ENCODE assay signal across 26 cellular contexts in the genomic region with DNA sequence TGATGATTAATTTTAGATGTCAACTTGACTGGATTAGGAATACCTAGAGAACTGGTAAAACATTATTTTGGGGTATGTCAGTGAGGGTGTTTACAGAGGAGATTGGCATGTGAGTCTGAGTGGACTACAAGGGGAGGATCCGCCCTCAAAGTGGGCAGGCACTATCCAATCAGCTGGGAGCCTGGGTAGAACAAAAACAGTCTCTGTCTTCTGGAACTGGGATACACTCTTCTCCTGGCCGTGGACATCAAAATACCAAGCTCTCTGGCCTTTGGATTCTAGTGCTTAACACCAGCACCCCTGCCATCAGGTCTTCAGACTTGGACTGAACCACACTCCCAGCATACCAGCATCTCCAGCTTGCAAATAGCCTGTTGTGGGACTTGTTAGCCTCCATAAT. TPM values are rescaled to one million over a fixed set of nuclear protein-coding genes. Genes with fewer than 3 reads are reported as not detected.
DNase-seq lines count a peak whose midpoint lies in the region; ATAC-seq, FAIRE-seq and TF ChIP-seq lines count a peak whose summit lies in the region.
"Had no signal": no experiment of that assay in that cellular context is flagged by ENCODE, and none has a peak within 500 bp of the region (broad histone marks: within the 10 kb centered on the region; RNA-seq: fewer than 3 reads in every experiment).

No MANE protein-coding gene starts in this region.

- POLR2A ChIA-PET in SK-N-SH (lab: Yijun Ruan, JAX), result no interaction called here

- H3F3A ChIP-seq in SK-N-SH (replicated peaks; ENCODE audit: insufficient read depth), result peaks cover 15% of the 10 kb centered on the region

- FAIRE-seq in RCC 7860 (lab: Jason Lieb, UNC), result no peak
- FAIRE-seq: colon, GM12892, GM19239 had no signal

- DNase-seq in SK-N-SH (peak; percentile 15), anterior cingulate cortex (lab: John Stamatoyannopoulos, UW) (peak in 51 of 58 donors; percentile 1 to 86 (median 37)), inferior parietal cortex (ENCODE audit: extremely low spot score) (peak; percentile 76), superior temporal gyrus (ENCODE audit: extremely low spot score) (peak; percentile 94), SKM-1 (lab: John Stamatoyannopoulos, UW; ENCODE audit: unreplicated experiment) (no peak), NCI-H2081 (lab: John Stamatoyannopoulos, UW) (no peak), RCC 7860 (ENCODE audit: low spot score) (no peak)
- DNase-seq: 8988T; COR-L47; DND-41; GM23248; left lung; NCI-H1092; NCI-H2029 treated with DMSO at 0.1 percent for 48 hours; OCI-M1; Right ventricle myocardium superior; stimulated activated CD4-positive, alpha-beta T cell treated with anti-CD3 and anti-CD28 coated beads, Interleukin-4, amount 100 ng/mL, for 1 hour; stimulated activated naive CD4-positive, alpha-beta T cell; T-cell; transverse colon had no signal

- H3K27ac ChIP-seq in SK-N-SH (ENCODE audit: low read depth in 2 of 2, low read length in 1 of 2), result no peak overlapping the region
- H3K27ac ChIP-seq: esophagus muscularis mucosa, GM23248, left lung, transverse colon had no signal

- no peak for TF ChIP-seq RAD21 in SK-N-SH (IDR thresholded peaks at IDR 0.05; ENCODE audit: low read length)

- no peak overlapping the region for H3K4me2 ChIP-seq in SK-N-SH

- CTCF ChIA-PET in SK-N-SH (lab: Yijun Ruan, JAX), result interaction anchor here (1.0 to 1.8 kb wide), 2 partner anchors 451 to 1046 kb away, joined by 4 to 5 read pairs; no protein-coding TSS in a partner anchor

- H3K4me3 ChIP-seq in SK-N-SH (ENCODE audit: low read depth in 2 of 2, low read length in 1 of 2), result no peak overlapping the region
- H3K4me3 ChIP-seq: esophagus muscularis mucosa, GM23248, left lung, transverse colon had no signal

- no peak for TF ChIP-seq CTCF in SK-N-SH (IDR thresholded peaks at IDR 0.05)

- H3K9me2 ChIP-seq in SK-N-SH, result no peaks in the 10 kb centered on the region

- no peak for TF ChIP-seq EP300 in SK-N-SH (IDR thresholded peaks at IDR 0.05; ENCODE audit: borderline replicate concordance in 1 of 2, low read depth in 1 of 2, low read length in 1 of 2)

- H3K9ac ChIP-seq in SK-N-SH, result no peak overlapping the region
- H3K9ac ChIP-seq: GM23248 had no signal

- peaks cover 6% of the 10 kb centered on the region for H3K79me2 ChIP-seq in SK-N-SH (ENCODE audit: insufficient read depth)

- no peak overlapping the region for H2AFZ ChIP-seq in SK-N-SH (ENCODE audit: low read depth)
- H2AFZ ChIP-seq: GM23248 had no signal

- WGBS in SK-N-SH (ENCODE audit: low lambda C conversion rate), result 82% methylated on average over 2 of the region's 2 CpGs

- H3K9me3 ChIP-seq in SK-N-SH, result no peaks in the 10 kb centered on the region
- H3K9me3 ChIP-seq: esophagus muscularis mucosa, left lung, transverse colon had no signal

- ATAC-seq in SK-N-SH treated with all-trans-retinoic acid at 6 μM for 48 hours, result no peak
- ATAC-seq: activated naive CD4-positive, alpha-beta T cell treated with anti-CD3 and anti-CD28 coated beads, Interleukin-2, amount 50 U/mL, for 72 hours; left lung; T-cell had no signal

- H3K27me3 ChIP-seq in SK-N-SH (ENCODE audit: insufficient read depth), result no peaks in the 10 kb centered on the region
- H3K27me3 ChIP-seq: esophagus muscularis mucosa, left lung, transverse colon had no signal

- no peaks in the 10 kb centered on the region for H3K36me3 ChIP-seq in SK-N-SH (replicated peaks in 1 of 2; ENCODE audit: control insufficient read depth in 1 of 2, insufficient read depth in 2 of 2, low read length in 1 of 2)
- H3K36me3 ChIP-seq: esophagus muscularis mucosa, left lung, transverse colon had no signal

- H4K20me1 ChIP-seq in SK-N-SH (ENCODE audit: insufficient read depth), result no peaks in the 10 kb centered on the region

- H3K4me1 ChIP-seq in SK-N-SH (ENCODE audit: control insufficient read depth in 1 of 2, insufficient read depth in 2 of 2, low read depth in 1 of 2, low read length in 1 of 2), result no peaks in the 10 kb centered on the region; a peak in 1 of 4 replicates

TF ChIP-seq in SK-N-SH, 30 proteins besides CTCF, POLR2A, EP300 and RAD21 (continues in another document):
- TF ChIP-seq TEAD4 (IDR thresholded peaks at IDR 0.05; ENCODE audit: borderline replicate concordance, insufficient read depth) (no peak), SIN3A (IDR thresholded peaks at IDR 0.05; ENCODE audit: borderline replicate concordance, low read depth, low read length) (no peak), CHD2 (IDR thresholded peaks at IDR 0.05; ENCODE audit: low read length, partially characterized antibody) (no peak), TAF1 (IDR thresholded peaks at IDR 0.05; ENCODE audit: borderline replicate concordance, low read depth, low read length) (no peak), EZH2phosphoT487 (IDR thresholded peaks at IDR 0.05; ENCODE audit: borderline replicate concordance, low read depth) (no peak), POLR2AphosphoS5 (IDR thresholded peaks at IDR 0.05; ENCODE audit: low read depth, low read length) (no peak), RFX5 (IDR thresholded peaks at IDR 0.05; ENCODE audit: low read length) (no peak), YY1 (IDR thresholded peaks at IDR 0.05; ENCODE audit: low read depth) (no peak), NFIC (IDR thresholded peaks at IDR 0.05; ENCODE audit: borderline replicate concordance) (no peak), ELF1 (IDR thresholded peaks at IDR 0.05) (no peak), RXRA (IDR thresholded peaks at IDR 0.05; ENCODE audit: borderline replicate concordance, low read depth) (no peak)
- TF ChIP-seq, protein P1, sequence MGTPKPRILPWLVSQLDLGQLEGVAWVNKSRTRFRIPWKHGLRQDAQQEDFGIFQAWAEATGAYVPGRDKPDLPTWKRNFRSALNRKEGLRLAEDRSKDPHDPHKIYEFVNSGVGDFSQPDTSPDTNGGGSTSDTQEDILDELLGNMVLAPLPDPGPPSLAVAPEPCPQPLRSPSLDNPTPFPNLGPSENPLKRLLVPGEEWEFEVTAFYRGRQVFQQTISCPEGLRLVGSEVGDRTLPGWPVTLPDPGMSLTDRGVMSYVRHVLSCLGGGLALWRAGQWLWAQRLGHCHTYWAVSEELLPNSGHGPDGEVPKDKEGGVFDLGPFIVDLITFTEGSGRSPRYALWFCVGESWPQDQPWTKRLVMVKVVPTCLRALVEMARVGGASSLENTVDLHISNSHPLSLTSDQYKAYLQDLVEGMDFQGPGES (IDR thresholded peaks at IDR 0.05; ENCODE audit: low read depth, low read length), result no peak
- TF ChIP-seq, protein P2, sequence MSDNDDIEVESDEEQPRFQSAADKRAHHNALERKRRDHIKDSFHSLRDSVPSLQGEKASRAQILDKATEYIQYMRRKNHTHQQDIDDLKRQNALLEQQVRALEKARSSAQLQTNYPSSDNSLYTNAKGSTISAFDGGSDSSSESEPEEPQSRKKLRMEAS (IDR thresholded peaks at IDR 0.05; ENCODE audit: low read depth), result no peak

TF ChIP-seq in SK-N-SH treated with all-trans-retinoic acid at 6 μM for 48 hours, 23 proteins besides CTCF, POLR2A, EP300 and RAD21 (continues in another document):
- TF ChIP-seq RARB (CRISPR knock-in tag; IDR thresholded peaks at IDR 0.05) (no peak), ARNTL (CRISPR knock-in tag; IDR thresholded peaks at IDR 0.05; ENCODE audit: borderline replicate concordance, low read depth) (no peak), ESRRG (CRISPR knock-in tag; IDR thresholded peaks at IDR 0.05) (no peak), ZFP30 (CRISPR knock-in tag; IDR thresholded peaks at IDR 0.05) (no peak), ZNF565 (CRISPR knock-in tag; conservative IDR thresholded peaks at IDR 0.05; ENCODE audit: low read depth) (no peak), ZFP3 (CRISPR knock-in tag; IDR thresholded peaks at IDR 0.05) (no peak), PPARA (CRISPR knock-in tag; IDR thresholded peaks at IDR 0.05; ENCODE audit: borderline replicate concordance) (no peak), TCF4 (CRISPR knock-in tag; IDR thresholded peaks at IDR 0.05; ENCODE audit: borderline replicate concordance) (no peak), ZNF8 (CRISPR knock-in tag; IDR thresholded peaks at IDR 0.05) (no peak), ISL1 (CRISPR knock-in tag; IDR thresholded peaks at IDR 0.05) (no peak), SNAI2 (CRISPR knock-in tag; IDR thresholded peaks at IDR 0.05) (no peak), OSR1 (CRISPR knock-in tag; IDR thresholded peaks at IDR 0.05) (no peak), ZC3H10 (CRISPR knock-in tag; IDR thresholded peaks at IDR 0.05) (no peak)
- TF ChIP-seq, protein P3, sequence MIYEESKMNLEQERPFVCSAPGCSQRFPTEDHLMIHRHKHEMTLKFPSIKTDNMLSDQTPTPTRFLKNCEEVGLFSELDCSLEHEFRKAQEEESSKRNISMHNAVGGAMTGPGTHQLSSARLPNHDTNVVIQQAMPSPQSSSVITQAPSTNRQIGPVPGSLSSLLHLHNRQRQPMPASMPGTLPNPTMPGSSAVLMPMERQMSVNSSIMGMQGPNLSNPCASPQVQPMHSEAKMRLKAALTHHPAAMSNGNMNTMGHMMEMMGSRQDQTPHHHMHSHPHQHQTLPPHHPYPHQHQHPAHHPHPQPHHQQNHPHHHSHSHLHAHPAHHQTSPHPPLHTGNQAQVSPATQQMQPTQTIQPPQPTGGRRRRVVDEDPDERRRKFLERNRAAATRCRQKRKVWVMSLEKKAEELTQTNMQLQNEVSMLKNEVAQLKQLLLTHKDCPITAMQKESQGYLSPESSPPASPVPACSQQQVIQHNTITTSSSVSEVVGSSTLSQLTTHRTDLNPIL (CRISPR knock-in tag; IDR thresholded peaks at IDR 0.05; ENCODE audit: low read depth), result no peak
- TF ChIP-seq, protein P4, sequence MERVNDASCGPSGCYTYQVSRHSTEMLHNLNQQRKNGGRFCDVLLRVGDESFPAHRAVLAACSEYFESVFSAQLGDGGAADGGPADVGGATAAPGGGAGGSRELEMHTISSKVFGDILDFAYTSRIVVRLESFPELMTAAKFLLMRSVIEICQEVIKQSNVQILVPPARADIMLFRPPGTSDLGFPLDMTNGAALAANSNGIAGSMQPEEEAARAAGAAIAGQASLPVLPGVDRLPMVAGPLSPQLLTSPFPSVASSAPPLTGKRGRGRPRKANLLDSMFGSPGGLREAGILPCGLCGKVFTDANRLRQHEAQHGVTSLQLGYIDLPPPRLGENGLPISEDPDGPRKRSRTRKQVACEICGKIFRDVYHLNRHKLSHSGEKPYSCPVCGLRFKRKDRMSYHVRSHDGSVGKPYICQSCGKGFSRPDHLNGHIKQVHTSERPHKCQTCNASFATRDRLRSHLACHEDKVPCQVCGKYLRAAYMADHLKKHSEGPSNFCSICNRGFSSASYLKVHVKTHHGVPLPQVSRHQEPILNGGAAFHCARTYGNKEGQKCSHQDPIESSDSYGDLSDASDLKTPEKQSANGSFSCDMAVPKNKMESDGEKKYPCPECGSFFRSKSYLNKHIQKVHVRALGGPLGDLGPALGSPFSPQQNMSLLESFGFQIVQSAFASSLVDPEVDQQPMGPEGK (CRISPR knock-in tag; IDR thresholded peaks at IDR 0.05; ENCODE audit: borderline replicate concordance), result no peak

RNA-seq across cellular contexts. Expression of a gene that starts 4.4 kb away (rescaled TPM):
- 26.1 and 32.3 TPM in 2 replicates for polyA plus RNA-seq in SK-N-SH (2012; rRNA removed)
- 29.8 and 33.2 TPM in 2 replicates for polyA plus RNA-seq in SK-N-SH (2012; cell fraction: cytosol; rRNA removed)
- polyA plus RNA-seq in SK-N-SH (2012; cell fraction: nucleus; rRNA removed), result 34.5 and 54.7 TPM in 2 replicates

Comparison
In these comparisons a context has a peak if more than half of its experiments do, and no peak if none do; other contexts are left out.
1. DNase-seq: peak in SK-N-SH (single experiment), anterior cingulate cortex (51 of 58), inferior parietal cortex (single experiment) and superior temporal gyrus (single experiment); none in SKM-1 (single experiment), NCI-H2081 (0 of 2) and RCC 7860 (single experiment).